8 cellular contexts compared by ENCODE assay signal in genomic region chr15:70062321-70062956, GRCh38. TPM values are rescaled to one million over a fixed set of nuclear protein-coding genes. Genes with fewer than 3 reads are reported as not detected.
DNase-seq lines count a peak whose midpoint lies in the region; ATAC-seq and TF ChIP-seq lines count a peak whose summit lies in the region.

No MANE protein-coding gene starts in this region.

- intact Hi-C loops in Right ventricle myocardium superior (cut with DNase I) (no loop called here), sigmoid colon (cut with DNase I) (loop anchor here (5.0 kb wide), 1 partner anchor 40 kb away; no protein-coding TSS in a partner anchor)

- DNase-seq in HT-29 (ENCODE audit: low spot score) (peak; percentile 96), SK-N-DZ (ENCODE audit: low spot score) (peak; percentile 92), Right ventricle myocardium superior (peak; percentile 83), sigmoid colon (peak; percentile 90), OCI-M2 (lab: John Stamatoyannopoulos, UW; ENCODE audit: unreplicated experiment) (no peak), GM10248 (ENCODE audit: extremely low spot score) (no peak)
- DNase-seq in stimulated activated CD4-positive, alpha-beta T cell treated with anti-CD3 and anti-CD28 coated beads, Interleukin-4, amount 100 ng/mL, for 24 hours, result no peak

- no peak for TF ChIP-seq CTCF in sigmoid colon (IDR thresholded peaks at IDR 0.05)
- TF ChIP-seq CTCF in GM10248 (IDR thresholded peaks at IDR 0.05; ENCODE audit: control extremely low read depth, extremely low read depth, low read depth, missing control alignments), result no peak

- TF ChIP-seq EP300 in sigmoid colon (IDR thresholded peaks at IDR 0.05), result no peak

- CTCF ChIA-PET in GM10248 (lab: Yijun Ruan, JAX), result interaction anchor here (1.1 kb wide), 1 partner anchor 22 kb away, joined by 3 read pairs; no protein-coding TSS in a partner anchor

- ATAC-seq in Right ventricle myocardium superior (ENCODE audit: poor library complexity), result peak; percentile 93
- no peak for ATAC-seq in HG02840 (IDR thresholded peaks at IDR 0.05; ENCODE audit: low FRiP score, unreplicated experiment)

- peak overlapping the region; percentile 28 to 79 (median 66) for H3K27ac ChIP-seq in sigmoid colon

- POLR2A ChIA-PET in GM10248 (lab: Yijun Ruan, JAX), result no interaction called here

- H3K27me3 ChIP-seq in sigmoid colon, result no peaks in the 10 kb centered on the region

- H3K36me3 ChIP-seq in sigmoid colon, result peaks cover 28 to 78% (median 54%) of the 10 kb centered on the region in 4 donors

- 19 to 53% methylated on average over 29 of the region's 29 CpGs for WGBS in sigmoid colon, 2 donors

- H3K9me3 ChIP-seq in sigmoid colon, result no peaks in the 10 kb centered on the region

- TF ChIP-seq POLR2A in sigmoid colon (IDR thresholded peaks at IDR 0.05), result no peak

- peaks cover 0 to 74% (median 51%) of the 10 kb centered on the region in 4 donors for H3K4me1 ChIP-seq in sigmoid colon

- H3K4me3 ChIP-seq in sigmoid colon, result peak overlapping the region in 2 of 4 donors; percentile 11 to 25

RNA-seq across cellular contexts. Expression of gene TLE3, which starts 35.3 kb away (rescaled TPM):
- total RNA-seq in HT-29 (2014; rRNA removed; shearing (Covaris generic)), result 59.1 and 77.6 TPM in 2 replicates
- 72.5 and 97.1 TPM in 2 replicates for polyA plus RNA-seq in SK-N-DZ (2014; cell fraction: cytosol; rRNA removed)
- polyA plus RNA-seq in SK-N-DZ (2014; cell fraction: nucleus; rRNA removed), result 109 and 125 TPM in 2 replicates
- 13.4 TPM for total RNA-seq in Right ventricle myocardium superior
- total RNA-seq in sigmoid colon, result 10 to 100 TPM; 49.5 to 82.0 (median 58.8) TPM
- 10 to 100 TPM; 16.8 to 39.3 (median 21.0) TPM for polyA plus RNA-seq in sigmoid colon

Comparison
In these comparisons a context has a peak if more than half of its experiments do, and no peak if none do; other contexts are left out.
1. DNase-seq: peak in HT-29 (single experiment), SK-N-DZ (single experiment), Right ventricle myocardium superior (single experiment) and sigmoid colon (single experiment); none in OCI-M2 (single experiment), stimulated activated CD4-positive, alpha-beta T cell treated with anti-CD3 and anti-CD28 coated beads, Interleukin-4, amount 100 ng/mL, for 24 hours (single experiment) and GM10248 (single experiment).